15 cellular contexts compared by ENCODE assay signal in genomic region chr5:139132515-139132914, GRCh38.
A peak's percentile ranks its signal among the peaks of the same experiment; 100 is the strongest.
DNase-seq lines count a peak whose midpoint lies in the region; ATAC-seq and TF ChIP-seq lines count a peak whose summit lies in the region.
"Had no signal": no experiment of that assay in that cellular context is flagged by ENCODE, and none has a peak within 500 bp of the region (broad histone marks: within the 10 kb centered on the region; RNA-seq: fewer than 3 reads in every experiment).

No MANE protein-coding gene starts in this region.

- H3K36me3 ChIP-seq in ovary, result no peaks in the 10 kb centered on the region
- no peaks in the 10 kb centered on the region for H3K36me3 ChIP-seq in thoracic aorta

- TF ChIP-seq CTCF in coronary artery (IDR thresholded peaks at IDR 0.05) (no peak), ovary (IDR thresholded peaks at IDR 0.05) (no peak), thoracic aorta (IDR thresholded peaks at IDR 0.05) (no peak)

- intact Hi-C loops in ovary (cut with DNase I), result loop anchor here in 1 of 4 donors (10.0 kb wide), 1 partner anchor 62 kb away; the partner anchor contains the start of gene SIL1

- H3K9me3 ChIP-seq in ovary (no peaks in the 10 kb centered on the region), thoracic aorta (no peaks in the 10 kb centered on the region)
- H3K9me3 ChIP-seq: BLaER1 had no signal

- no peak for TF ChIP-seq POLR2A in ovary (IDR thresholded peaks at IDR 0.05)

- WGBS in ovary, 3 donors, result 65 to 72% (median 68%) methylated on average over 3 of the region's 3 CpGs

- H3K4me1 ChIP-seq in ovary (ENCODE audit: insufficient read depth) (peaks cover 19% of the 10 kb centered on the region), thoracic aorta (ENCODE audit: control insufficient read depth in 1 of 2, low read depth in 2 of 2) (peaks cover 23 to 78% of the 10 kb centered on the region in 2 donors)
- H3K4me1 ChIP-seq: BLaER1 had no signal

- TF ChIP-seq EP300 in ovary (IDR thresholded peaks at IDR 0.05), result no peak

- peak overlapping the region; percentile 78 to 90 for H3K27ac ChIP-seq in coronary artery
- H3K27ac ChIP-seq in ovary, result peak overlapping the region; percentile 61 to 93
- H3K27ac ChIP-seq in thoracic aorta, result peak overlapping the region; percentile 92 to 95
- H3K27ac ChIP-seq: BLaER1 had no signal

- peak; percentile 20 for DNase-seq in DMS79 treated with DMSO at 0.1 percent for 48 hours (lab: John Stamatoyannopoulos, UW)
- no peak for DNase-seq in DMS79 (lab: John Stamatoyannopoulos, UW)
- no peak for DNase-seq in coronary artery (ENCODE audit: low spot score)
- DNase-seq in ovary, result peak in 2 of 5 donors; percentile 47 to 50
- DNase-seq in thoracic aorta (ENCODE audit: low spot score), result no peak
- no peak for DNase-seq in GM19240 (ENCODE audit: insufficient read length, low spot score)
- no peak for DNase-seq in left lobe of liver (ENCODE audit: low spot score)
- DNase-seq: 8988T; activated CD4-positive, alpha-beta T cell treated with anti-CD3 and anti-CD28 coated beads for 48 hours; activated naive CD4-positive, alpha-beta T cell treated with anti-CD3 and anti-CD28 coated beads for 36 hours; effector memory CD8-positive, alpha-beta T cell; left colon; PC-3 had no signal

- H3K27me3 ChIP-seq in ovary (no peaks in the 10 kb centered on the region), thoracic aorta (replicated peaks; ENCODE audit: insufficient read depth) (no peaks in the 10 kb centered on the region)
- H3K27me3 ChIP-seq: BLaER1 had no signal

- no peak overlapping the region for H3K4me3 ChIP-seq in coronary artery
- no peak overlapping the region for H3K4me3 ChIP-seq in ovary
- H3K4me3 ChIP-seq in thoracic aorta, result no peak overlapping the region
- H3K4me3 ChIP-seq: BLaER1 had no signal

- ATAC-seq in thoracic aorta (ENCODE audit: insufficient number of reproducible peaks, low FRiP score, low read depth), result no peak
- no peak for ATAC-seq in HG03175 (IDR thresholded peaks at IDR 0.05; ENCODE audit: unreplicated experiment)
- ATAC-seq in left lobe of liver, result no peak
- ATAC-seq: effector memory CD8-positive, alpha-beta T cell; left colon; PC-3 had no signal
